ENCODE assay signal across 25 cellular contexts in the genomic region with DNA sequence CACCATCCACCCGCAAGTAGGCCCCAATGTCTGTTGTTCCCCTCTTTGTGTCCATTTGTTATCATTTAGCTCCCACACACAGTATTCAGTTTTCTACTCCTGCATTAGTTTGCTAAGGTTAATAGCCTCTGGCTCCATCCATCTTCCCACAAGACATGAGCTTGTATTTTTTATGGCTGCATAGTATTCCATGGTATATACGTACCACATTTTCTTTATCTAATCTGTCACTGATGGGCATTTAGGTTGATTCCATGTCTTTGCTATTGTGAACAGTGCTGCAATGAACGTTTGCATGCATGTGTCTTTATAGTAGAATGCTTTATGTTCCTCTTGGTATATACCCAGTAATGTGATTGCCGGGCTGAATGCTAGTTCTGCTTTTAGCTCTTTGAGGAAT.
A peak's percentile ranks its signal among the peaks of the same experiment; 100 is the strongest.
DNase-seq lines count a peak whose midpoint lies in the region; ATAC-seq, FAIRE-seq and TF ChIP-seq lines count a peak whose summit lies in the region.
"Had no signal": no experiment of that assay in that cellular context is flagged by ENCODE, and none has a peak within 500 bp of the region (broad histone marks: within the 10 kb centered on the region; RNA-seq: fewer than 3 reads in every experiment).

No MANE protein-coding gene starts in this region.

- H3K23ac ChIP-seq in H1 (ENCODE audit: insufficient read length), result no peak overlapping the region

- no peak overlapping the region for H3K4me2 ChIP-seq in H1 (ENCODE audit: insufficient read depth in 1 of 2, low read depth in 2 of 2, low read length in 2 of 2)
- H3K4me2 ChIP-seq: BLaER1 treated with 17β-estradiol and CSF1 and Interleukin-3, amounts not matched to agents 10 nM and 100 nM had no signal

- TF ChIP-seq CTCF in HEK293 (tag by site-specific recombination; IDR thresholded peaks at IDR 0.05), result no peak
- no peak for TF ChIP-seq CTCF in WTC11 (IDR thresholded peaks at IDR 0.05)
- TF ChIP-seq CTCF in H1 (IDR thresholded peaks at IDR 0.05; ENCODE audit: control extremely low read depth in 1 of 3, insufficient read depth in 1 of 3, low read depth in 1 of 3, low read length in 3 of 3), result no peak
- no peak for TF ChIP-seq CTCF in suprapubic skin (IDR thresholded peaks at IDR 0.05)

- H2BK120ac ChIP-seq in H1 (replicated peaks; ENCODE audit: low read depth, low read length), result no peak overlapping the region

- H3K27ac ChIP-seq in HEK293 (ENCODE audit: extremely low read depth, low read depth, low read length), result no peak overlapping the region
- H3K27ac ChIP-seq in H1 (ENCODE audit: low read depth, low read length), result no peak overlapping the region
- H3K27ac ChIP-seq in suprapubic skin, result no peak overlapping the region
- H3K27ac ChIP-seq: BLaER1 treated with 17β-estradiol and CSF1 and Interleukin-3, amounts not matched to agents 10 nM and 100 nM; C4-2B had no signal

- no peak overlapping the region for H3K9ac ChIP-seq in H1 (replicated peaks in 1 of 4; ENCODE audit: extremely low read depth in 1 of 4, low read depth in 3 of 4, low read length in 3 of 4)
- H3K9ac ChIP-seq: BLaER1 treated with 17β-estradiol and CSF1 and Interleukin-3, amounts not matched to agents 10 nM and 100 nM had no signal

- H3K14ac ChIP-seq in H1 (ENCODE audit: insufficient read length), result no peak overlapping the region

- no peaks in the 10 kb centered on the region for H3K79me1 ChIP-seq in H1 (ENCODE audit: low read depth, low read length)

- no peak for ATAC-seq in WTC11
- ATAC-seq: CD8-positive, alpha-beta T cell; GM12878 had no signal

- CTCF ChIA-PET in HEK293 (lab: Yijun Ruan, JAX) (interaction anchor here (0.7 to 1.1 kb wide), 2 partner anchors 131 to 1955 kb away, joined by 3 read pairs; no protein-coding TSS in a partner anchor), WTC11 (lab: Charles Lee) (no interaction called here), H1 (lab: Charles Lee; ENCODE audit: partially characterized antibody) (interaction anchor here (0.7 kb wide), 1 partner anchor 210 kb away, joined by 3 read pairs; no protein-coding TSS in a partner anchor)

- H3K36me3 ChIP-seq in HEK293 (ENCODE audit: control insufficient read depth in 2 of 2, insufficient read depth in 1 of 2, low read length in 2 of 2) (peaks cover 0 to 3% of the 10 kb centered on the region in 2 experiments; a peak in 1 of 3 replicates), H1 (ENCODE audit: control insufficient read depth in 2 of 4, insufficient read depth in 4 of 4, low read length in 3 of 4) (no peaks in the 10 kb centered on the region), suprapubic skin (no peaks in the 10 kb centered on the region)
- H3K36me3 ChIP-seq: BLaER1 treated with 17β-estradiol and CSF1 and Interleukin-3, amounts not matched to agents 10 nM and 100 nM had no signal

- no peak overlapping the region for H3K18ac ChIP-seq in H1 (ENCODE audit: extremely low read depth, low read length)

- H3K79me2 ChIP-seq in H1 (ENCODE audit: control insufficient read depth in 1 of 2, insufficient read depth in 2 of 2, low read length in 2 of 2), result no peaks in the 10 kb centered on the region

- H2BK5ac ChIP-seq in H1 (ENCODE audit: low read depth, low read length), result no peak overlapping the region

- DNase-seq in WTC11 (ENCODE audit: low spot score), result no peak
- no peak for DNase-seq in H1 (ENCODE audit: low read depth in 1 of 2, low spot score in 2 of 2)
- DNase-seq in suprapubic skin (ENCODE audit: low spot score in 2 of 2), result no peak
- DNase-seq in ACHN, result no peak
- no peak for DNase-seq in COLO829 (ENCODE audit: low spot score)
- DNase-seq: 8988T; AML-193; CD4-positive, alpha-beta T cell; CD8-positive, alpha-beta T cell; COR-L47; DMS 273 treated with DMSO at 0.1 percent for 48 hours; DMS153; DMS53; DMS79; DND-41; EL; GDM1 had no signal

- in situ Hi-C loops in ACHN (cut with HindIII; ENCODE audit: low pct_ligation_motif_present, low pct_unique_long_range_greater_than_20kb, low sequenced_read_pairs), result no loop called here

- H3K27me3 Mint-ChIP-seq in WTC11 (ENCODE audit: low read depth), result peaks cover 6% of the 10 kb centered on the region
- H3K27me3 Mint-ChIP-seq: CD4-positive, alpha-beta T cell had no signal

- H4K20me1 ChIP-seq in H1 (replicated peaks in 1 of 2; ENCODE audit: control insufficient read depth in 1 of 2, insufficient read depth in 2 of 2, low read length in 2 of 2), result peaks cover 1 to 2% of the 10 kb centered on the region in 2 experiments
- H4K20me1 ChIP-seq: BLaER1 treated with 17β-estradiol and CSF1 and Interleukin-3, amounts not matched to agents 10 nM and 100 nM had no signal

- no peak overlapping the region for H4K5ac ChIP-seq in H1 (ENCODE audit: insufficient read length, low read depth, low read length)

- no peak overlapping the region for H2AFZ ChIP-seq in H1 (ENCODE audit: low read length)

- H3K9me3 ChIP-seq in HEK293 (ENCODE audit: control insufficient read depth, insufficient read depth, low read depth, low read length) (no peaks in the 10 kb centered on the region), H1 (ENCODE audit: insufficient read depth in 2 of 2, low read depth in 1 of 2, low read length in 1 of 2) (no peaks in the 10 kb centered on the region), suprapubic skin (no peaks in the 10 kb centered on the region)

- H3K4me3 ChIP-seq in HEK293 (ENCODE audit: low read depth, low read length) (no peak overlapping the region), H1 (ENCODE audit: extremely low read depth in 1 of 4, insufficient read depth in 2 of 4, low read depth in 3 of 4, low read length in 4 of 4) (no peak overlapping the region), suprapubic skin (no peak overlapping the region)
- H3K4me3 ChIP-seq: BLaER1 treated with 17β-estradiol and CSF1 and Interleukin-3, amounts not matched to agents 10 nM and 100 nM; GM12878 had no signal

- no peak overlapping the region for H3K56ac ChIP-seq in H1 (replicated peaks; ENCODE audit: insufficient read length, low read depth, low read length)

- H3K4ac ChIP-seq in H1 (replicated peaks; ENCODE audit: insufficient read length, low read depth, low read length), result no peak overlapping the region

- no peak overlapping the region for H2BK15ac ChIP-seq in H1 (ENCODE audit: low read length)

- H3K9me3 Mint-ChIP-seq in WTC11, result peaks cover 16% of the 10 kb centered on the region
- H3K9me3 Mint-ChIP-seq: CD4-positive, alpha-beta T cell had no signal

- no peak overlapping the region for H4K8ac ChIP-seq in H1 (ENCODE audit: extremely low read depth, insufficient read depth, low read length)

- POLR2A ChIA-PET in HEK293 (lab: Yijun Ruan, JAX) (no interaction called here), WTC11 (lab: Charles Lee) (no interaction called here), H1 (lab: Charles Lee; ENCODE audit: partially characterized antibody) (no interaction called here)

- no peak overlapping the region for H2AK5ac ChIP-seq in H1 (ENCODE audit: low read depth, low read length)

- H3K4me1 ChIP-seq in HEK293 (ENCODE audit: control insufficient read depth, insufficient read depth, low read length), result peaks cover 13% of the 10 kb centered on the region
- peaks cover 0 to 2% (median 0%) of the 10 kb centered on the region in 4 experiments; a peak in 1 of 7 replicates for H3K4me1 ChIP-seq in H1 (replicated peaks in 1 of 4; ENCODE audit: control insufficient read depth in 3 of 4, insufficient read depth in 4 of 4, low read length in 3 of 4)
- H3K4me1 ChIP-seq in suprapubic skin, result peaks cover 4% of the 10 kb centered on the region
- H3K4me1 ChIP-seq: BLaER1 treated with 17β-estradiol and CSF1 and Interleukin-3, amounts not matched to agents 10 nM and 100 nM had no signal

- H2BK12ac ChIP-seq in H1 (ENCODE audit: low read depth, low read length), result no peak overlapping the region

- TF ChIP-seq POLR2A in H1 (IDR thresholded peaks at IDR 0.05; ENCODE audit: control extremely low read depth in 1 of 2, low read depth in 2 of 2, low read length in 2 of 2), result no peak
- no peak for TF ChIP-seq POLR2A in suprapubic skin (IDR thresholded peaks at IDR 0.05)

- no peak for TF ChIP-seq RAD21 in H1 (IDR thresholded peaks at IDR 0.05 in 1 of 2, conservative IDR thresholded peaks at IDR 0.05 in 1 of 2; ENCODE audit: low read depth in 2 of 2, low read length in 2 of 2)

- H3K36me3 Mint-ChIP-seq in WTC11, result peaks cover 12% of the 10 kb centered on the region
- H3K36me3 Mint-ChIP-seq: CD8-positive, alpha-beta T cell had no signal

- no peak overlapping the region for H2BK20ac ChIP-seq in H1 (ENCODE audit: low read length)

- peaks cover 44% of the 10 kb centered on the region for H3K4me1 Mint-ChIP-seq in WTC11
- H3K4me1 Mint-ChIP-seq: B cell had no signal

- no peak for FAIRE-seq in H1 (lab: Jason Lieb, UNC)
- FAIRE-seq: A204.1, GM12878, GM12892, GM18507 had no signal

- no peak overlapping the region for H3K27ac Mint-ChIP-seq in WTC11
- H3K27ac Mint-ChIP-seq: B cell; CD4-positive, alpha-beta T cell; CD8-positive, alpha-beta T cell had no signal

- no peaks in the 10 kb centered on the region; the same call in 1 of the 2 replicates for H3K23me2 ChIP-seq in H1 (ENCODE audit: low read depth, low read length)

- no peak overlapping the region for H3K4me3 Mint-ChIP-seq in WTC11
- H3K4me3 Mint-ChIP-seq: B cell; CD4-positive, alpha-beta T cell; CD8-positive, alpha-beta T cell had no signal

- no peak for TF ChIP-seq EP300 in H1 (IDR thresholded peaks at IDR 0.05; ENCODE audit: borderline replicate concordance in 1 of 2, low read depth in 2 of 2, low read length in 2 of 2)
- TF ChIP-seq EP300 in suprapubic skin (IDR thresholded peaks at IDR 0.05), result no peak

- WGBS in H1 (ENCODE audit: extremely low coverage in 1 of 2, insufficient coverage in 1 of 2, insufficient read length in 1 of 2, insufficient replicate concordance in 2 of 2, low coverage in 1 of 2, low lambda C conversion rate in 2 of 2, missing lambda C conversion rate in 1 of 2), 2 experiments, result 66% methylated on average over 4 of the region's 4 CpGs; no CpG with 5 or more reads in 1 of the 2 experiments
- WGBS in suprapubic skin, result 74% methylated on average over 4 of the region's 4 CpGs

- no peaks in the 10 kb centered on the region for H3K27me3 ChIP-seq in H1 (replicated peaks in 1 of 4; ENCODE audit: control insufficient read depth in 3 of 4, extremely low read depth in 1 of 4, insufficient read depth in 3 of 4, low read length in 3 of 4)
- no peaks in the 10 kb centered on the region for H3K27me3 ChIP-seq in suprapubic skin
- H3K27me3 ChIP-seq: BLaER1 treated with 17β-estradiol and CSF1 and Interleukin-3, amounts not matched to agents 10 nM and 100 nM had no signal

- H4K91ac ChIP-seq in H1 (replicated peaks; ENCODE audit: insufficient read length, low read length), result no peak overlapping the region

TF ChIP-seq in HEK293, 187 proteins besides CTCF, POLR2A, EP300 and RAD21 (continues in another document):
- TF ChIP-seq GLI2 (tag by site-specific recombination; IDR thresholded peaks at IDR 0.05; ENCODE audit: borderline replicate concordance, low read depth), result no peak

TF ChIP-seq in H1, 55 proteins besides CTCF, POLR2A, EP300 and RAD21:
- TF ChIP-seq KDM1A (IDR thresholded peaks at IDR 0.05; ENCODE audit: borderline replicate concordance, low read length), result peak; percentile 71; the same call in 1 of the 2 replicates
- no peak for TF ChIP-seq CBX8 (IDR thresholded peaks at IDR 0.05; ENCODE audit: borderline replicate concordance, low read depth, low read length)
